In genomic region chr12:79378496-79378895, GRCh38 we compare ENCODE assay signal across 32 cellular contexts.
A peak's percentile ranks its signal among the peaks of the same experiment; 100 is the strongest.
DNase-seq lines count a peak whose midpoint lies in the region; TF ChIP-seq lines count a peak whose summit lies in the region.
"Had no signal": no experiment of that assay in that cellular context is flagged by ENCODE, and none has a peak within 500 bp of the region (broad histone marks: within the 10 kb centered on the region; RNA-seq: fewer than 3 reads in every experiment).

No MANE protein-coding gene starts in this region.

- no peaks in the 10 kb centered on the region for H3K79me2 ChIP-seq in H9 (ENCODE audit: insufficient read depth, low read length)

- H3K27ac Mint-ChIP-seq in H9, result peak overlapping the region; percentile 19 to 62 (median 32); a peak in 2 of 7 replicates
- H3K27ac Mint-ChIP-seq: activated naive CD4-positive, alpha-beta T cell treated with anti-CD3 and anti-CD28 coated beads, Interleukin-2, amount 50 U/mL, for 24 hours; activated T-helper 2 cell treated with anti-CD3 and anti-CD28 coated beads, Interferon-gamma antibody, Interleukin-2, Interleukin-4, amounts not matched to agents 10 μg/mL and 5 μg/mL and 100 μg/mL, durations not matched to agents 14 hours and 24 hours and 36 hours; effector memory CD8-positive, alpha-beta T cell; naive thymus-derived CD4-positive, alpha-beta T cell had no signal

- no peak overlapping the region for H3K4ac ChIP-seq in H9 (ENCODE audit: low read depth, low read length)

- H3K27ac ChIP-seq in H9 (ENCODE audit: insufficient read length, low read depth, low read length), result no peak overlapping the region
- H3K27ac ChIP-seq: C4-2B, heart right ventricle, HL-60, KMS-11, psoas muscle, tibial nerve had no signal

- no peaks in the 10 kb centered on the region for H3K27me3 ChIP-seq in H9 (ENCODE audit: insufficient read depth, low read length)
- H3K27me3 ChIP-seq: heart right ventricle, tibial nerve had no signal

- H3K36me3 Mint-ChIP-seq in H9 (ENCODE audit: insufficient read depth in 1 of 3, low read depth in 3 of 3), result no peaks in the 10 kb centered on the region; a peak in 1 of 7 replicates
- H3K36me3 Mint-ChIP-seq: activated naive CD4-positive, alpha-beta T cell treated with anti-CD3 and anti-CD28 coated beads, Interleukin-2, amount 50 U/mL, for 24 hours; naive thymus-derived CD4-positive, alpha-beta T cell had no signal

- H3K56ac ChIP-seq in H9 (ENCODE audit: insufficient read length, low read depth, low read length), result no peak overlapping the region

- no peaks in the 10 kb centered on the region for H3K9me3 ChIP-seq in H9 (ENCODE audit: control insufficient read depth, low read depth, low read length)
- H3K9me3 ChIP-seq: heart right ventricle, psoas muscle, tibial nerve had no signal

- no peak overlapping the region for H3K4me2 ChIP-seq in H9 (ENCODE audit: insufficient read depth, insufficient read length, low read length)
- H3K4me2 ChIP-seq: KMS-11 had no signal

- no peak overlapping the region for H2BK20ac ChIP-seq in H9 (ENCODE audit: low read depth, low read length, poor library complexity, severe bottlenecking)

- no peak overlapping the region for H3K18ac ChIP-seq in H9 (ENCODE audit: insufficient read length, low read depth, low read length)

- no peak overlapping the region for H3K4me3 Mint-ChIP-seq in H9
- H3K4me3 Mint-ChIP-seq: activated naive CD4-positive, alpha-beta T cell treated with anti-CD3 and anti-CD28 coated beads, Interleukin-2, amount 50 U/mL, for 24 hours; effector memory CD8-positive, alpha-beta T cell; naive thymus-derived CD4-positive, alpha-beta T cell had no signal

- no peaks in the 10 kb centered on the region for H3K9me3 Mint-ChIP-seq in H9
- H3K9me3 Mint-ChIP-seq: activated naive CD4-positive, alpha-beta T cell treated with anti-CD3 and anti-CD28 coated beads, Interleukin-2, amount 50 U/mL, for 24 hours; activated T-helper 2 cell treated with anti-CD3 and anti-CD28 coated beads, Interferon-gamma antibody, Interleukin-2, Interleukin-4, amounts not matched to agents 10 μg/mL and 5 μg/mL and 100 μg/mL, durations not matched to agents 14 hours and 24 hours and 36 hours; effector memory CD8-positive, alpha-beta T cell; naive thymus-derived CD4-positive, alpha-beta T cell had no signal

- H4K5ac ChIP-seq in H9 (ENCODE audit: insufficient read length, low read depth, low read length), result no peak overlapping the region

- H3K23me2 ChIP-seq in H9 (ENCODE audit: insufficient read length, low read depth, low read length, poor library complexity, severe bottlenecking), result no peaks in the 10 kb centered on the region

- no peak overlapping the region for H2BK5ac ChIP-seq in H9 (ENCODE audit: insufficient read length, low read length)

- no peak overlapping the region for H3K4me3 ChIP-seq in fibroblast of mammary gland (ENCODE audit: control insufficient read depth, low read depth, low read length)
- H3K4me3 ChIP-seq: heart right ventricle, psoas muscle, tibial nerve had no signal

- H2AK5ac ChIP-seq in H9 (ENCODE audit: insufficient read length, low read length), result no peak overlapping the region

- H3K79me1 ChIP-seq in H9 (ENCODE audit: insufficient read depth, low read depth, low read length, poor library complexity, severe bottlenecking), result no peaks in the 10 kb centered on the region

- DNase-seq in H9 (no peak), amniotic epithelial cell (ENCODE audit: low read depth) (peak; percentile 24), fibroblast of mammary gland (ENCODE audit: low read depth) (peak; percentile 56), NCI-H128 (lab: John Stamatoyannopoulos, UW; ENCODE audit: unreplicated experiment) (no peak), DMS153 treated with DMSO at 0.1 percent for 48 hours (lab: John Stamatoyannopoulos, UW; ENCODE audit: unreplicated experiment) (no peak), NCI-H1930 (lab: John Stamatoyannopoulos, UW) (no peak), COR-L47 (lab: John Stamatoyannopoulos, UW) (no peak)
- DNase-seq: activated CD4-positive, alpha-beta T cell treated with anti-CD3 and anti-CD28 coated beads for 48 hours; aorta; caudate nucleus; cortex of kidney; DMS79; effector memory CD8-positive, alpha-beta T cell; erythroblast; heart right ventricle; kidney; left ventricle myocardium superior; naive thymus-derived CD4-positive, alpha-beta T cell; NCI-H1417 treated with DMSO at 0.1 percent for 48 hours; NCI-H2081 treated with DMSO at 0.1 percent for 48 hours; NCI-H446; NCI-H82; psoas muscle; stimulated activated CD4-positive, alpha-beta T cell treated with anti-CD3 and anti-CD28 coated beads, Interleukin-4, amount 100 ng/mL, for 4 hours; SW 1271; T-helper 9 cell had no signal

- no peak overlapping the region for H4K8ac ChIP-seq in H9 (replicated peaks; ENCODE audit: insufficient read length, low read depth, low read length)

- H4K20me1 ChIP-seq in H9 (ENCODE audit: control insufficient read depth, insufficient read depth, insufficient read length), result no peaks in the 10 kb centered on the region

- no peak overlapping the region for H3T11ph ChIP-seq in H9 (ENCODE audit: low read length)

- no peak overlapping the region for H2BK15ac ChIP-seq in H9 (ENCODE audit: low read depth, low read length)

- no peak overlapping the region for H2BK12ac ChIP-seq in H9 (ENCODE audit: insufficient read length, low read depth, low read length)

- no CpG with 5 or more reads among the region's 1 CpG for WGBS in H9 (ENCODE audit: extremely low coverage, insufficient read length, low lambda C conversion rate)

- TF ChIP-seq CTCF in H9 (conservative IDR thresholded peaks at IDR 0.05) (no peak), fibroblast of mammary gland (conservative IDR thresholded peaks at IDR 0.05; ENCODE audit: control insufficient read depth, insufficient read depth, low read depth, low read length) (no peak)

- no peak overlapping the region for H3K9ac ChIP-seq in H9 (ENCODE audit: extremely low read depth, insufficient read length, low read length)
- H3K9ac ChIP-seq: KMS-11 had no signal

- H3K27me3 Mint-ChIP-seq in H9 (ENCODE audit: low read depth), result no peaks in the 10 kb centered on the region; the same call in 1 of the 2 replicates
- H3K27me3 Mint-ChIP-seq: activated naive CD4-positive, alpha-beta T cell treated with anti-CD3 and anti-CD28 coated beads, Interleukin-2, amount 50 U/mL, for 24 hours; effector memory CD8-positive, alpha-beta T cell; naive thymus-derived CD4-positive, alpha-beta T cell had no signal

- H2AFZ ChIP-seq in H9 (ENCODE audit: low read length), result no peak overlapping the region

- no peak overlapping the region for H4K91ac ChIP-seq in H9 (ENCODE audit: insufficient read length, low read depth, low read length)

- H3K14ac ChIP-seq in H9 (ENCODE audit: insufficient read depth, low read length), result no peak overlapping the region

- peaks cover 20% of the 10 kb centered on the region for H3K4me1 ChIP-seq in H9 (ENCODE audit: insufficient read depth, low read length)
- H3K4me1 ChIP-seq: heart right ventricle, psoas muscle had no signal

- no peak overlapping the region for H3K23ac ChIP-seq in H9 (ENCODE audit: insufficient read length, low read depth, low read length)

- peaks cover 53 to 60% of the 10 kb centered on the region in 2 experiments for H3K4me1 Mint-ChIP-seq in H9
- H3K4me1 Mint-ChIP-seq: activated naive CD4-positive, alpha-beta T cell treated with anti-CD3 and anti-CD28 coated beads, Interleukin-2, amount 50 U/mL, for 24 hours; naive thymus-derived CD4-positive, alpha-beta T cell had no signal

- H2BK120ac ChIP-seq in H9 (ENCODE audit: low read depth, low read length, poor library complexity, severe bottlenecking), result no peak overlapping the region

Comparison
In these comparisons a context has a peak if more than half of its experiments do, and no peak if none do; other contexts are left out.
1. DNase-seq: peak in amniotic epithelial cell (single experiment) and fibroblast of mammary gland (single experiment); none in H9 (single experiment), NCI-H128 (single experiment), DMS153 treated with DMSO at 0.1 percent for 48 hours (single experiment), NCI-H1930 (0 of 2) and COR-L47 (single experiment).